Comparison of ENCODE assay signal across 29 cellular contexts in the genomic region with DNA sequence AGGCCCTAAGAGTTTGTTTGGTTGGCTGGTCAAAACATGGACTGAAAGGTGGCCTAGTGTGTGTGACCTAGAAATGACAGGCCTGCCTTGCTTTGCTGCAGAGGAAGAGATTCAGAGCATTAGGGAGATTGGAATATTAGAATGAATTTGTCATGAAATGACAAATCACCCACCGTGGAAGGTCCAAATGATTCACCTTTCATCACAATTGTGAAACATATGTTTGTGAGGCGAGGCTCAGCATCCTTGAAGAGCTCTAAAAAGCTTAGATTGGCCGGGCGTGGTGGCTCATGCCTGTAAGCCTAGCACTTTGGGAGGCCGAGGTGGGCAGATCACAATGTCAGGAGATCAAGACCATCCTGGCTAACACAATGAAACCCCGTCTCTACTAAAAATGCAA. TPM values are rescaled to one million over a fixed set of nuclear protein-coding genes. Genes with fewer than 3 reads are reported as not detected.
"Had no signal": no experiment of that assay in that cellular context is flagged by ENCODE, and none has a peak within 500 bp of the region (broad histone marks: within the 10 kb centered on the region; RNA-seq: fewer than 3 reads in every experiment).

No MANE protein-coding gene starts in this region.

- H3K9me3 Mint-ChIP-seq: natural killer cell treated with Interleukin-12 subunit alpha and Interleukin-12 subunit beta and Interleukin-15 and Interleukin-18, amount 100 ng/mL, for 72 hours had no signal

- H3K27ac Mint-ChIP-seq: endodermal cell; natural killer cell treated with Interleukin-12 subunit alpha and Interleukin-12 subunit beta and Interleukin-15 and Interleukin-18, amount 100 ng/mL, for 72 hours; neural progenitor cell had no signal

- H3K4me1 ChIP-seq: esophagus muscularis mucosa, left ventricle myocardium inferior, lower lobe of right lung, neural progenitor cell, right atrium auricular region, sigmoid colon, stomach had no signal

- H3K27me3 ChIP-seq: esophagus muscularis mucosa, hepatocyte, neural progenitor cell, ovary, right atrium auricular region, sigmoid colon had no signal

- DNase-seq: effector CD4-positive, alpha-beta T cell; endodermal cell; foreskin melanocyte; head of caudate nucleus; kidney; left cardiac atrium; left ventricle myocardium inferior; lower lobe of right lung; mesenchymal stem cell; midbrain; nucleus accumbens; ovary; sigmoid colon; stimulated activated CD4-positive, alpha-beta T cell treated with anti-CD3 and anti-CD28 coated beads, Interleukin-2, amount 100 ng/mL, for 24 hours; stimulated activated CD4-positive, alpha-beta T cell treated with anti-CD3 and anti-CD28 coated beads, Interleukin-4, amount 100 ng/mL, for 4 hours; stimulated activated naive CD4-positive, alpha-beta T cell; stomach; substantia nigra; trophoblast cell had no signal

- H3K4me1 Mint-ChIP-seq: endodermal cell, neural progenitor cell had no signal

- H3K27ac ChIP-seq: coronary artery, esophagus muscularis mucosa, hepatocyte, left ventricle myocardium inferior, lower lobe of right lung, neural progenitor cell, ovary, right atrium auricular region, sigmoid colon, skin epidermis, stomach had no signal

- H3K4me3 Mint-ChIP-seq: endodermal cell; natural killer cell treated with Interleukin-12 subunit alpha and Interleukin-12 subunit beta and Interleukin-15 and Interleukin-18, amount 100 ng/mL, for 72 hours; neural progenitor cell had no signal

- ATAC-seq: left cardiac atrium; lower lobe of right lung; natural killer cell treated with Interleukin-12 subunit alpha and Interleukin-12 subunit beta and Interleukin-15 and Interleukin-18, amount 100 ng/mL, for 72 hours had no signal

- H3K36me3 Mint-ChIP-seq: natural killer cell treated with Interleukin-12 subunit alpha and Interleukin-12 subunit beta and Interleukin-15 and Interleukin-18, amount 100 ng/mL, for 72 hours; neural progenitor cell had no signal

- H3K4me3 ChIP-seq: coronary artery, esophagus muscularis mucosa, hepatocyte, left ventricle myocardium inferior, lower lobe of right lung, neural progenitor cell, ovary, right atrium auricular region, sigmoid colon, skin epidermis, stomach had no signal

RNA-seq across cellular contexts. Expression of gene LCE1B, which starts 5.5 kb away (rescaled TPM):
- total RNA-seq: dermis microvascular lymphatic vessel endothelial cell; endodermal cell; endothelial cell of umbilical vein; esophagus muscularis mucosa; hepatocyte; kidney; left cardiac atrium; left ventricle myocardium inferior; lower lobe of right lung; natural killer cell treated with Interleukin-12 subunit alpha and Interleukin-12 subunit beta and Interleukin-15 and Interleukin-18, amount 100 ng/mL, for 72 hours; ovary; posterior vena cava; right atrium auricular region; sigmoid colon; stomach had no signal
- polyA plus RNA-seq: endothelial cell of umbilical vein, hepatocyte, ovary, sigmoid colon, stomach had no signal

RNA-seq across cellular contexts. Expression of gene LCE1A, which starts 10.0 kb away (rescaled TPM):
- total RNA-seq: dermis microvascular lymphatic vessel endothelial cell; endodermal cell; endothelial cell of umbilical vein; esophagus muscularis mucosa; hepatocyte; kidney; left cardiac atrium; left ventricle myocardium inferior; lower lobe of right lung; natural killer cell treated with Interleukin-12 subunit alpha and Interleukin-12 subunit beta and Interleukin-15 and Interleukin-18, amount 100 ng/mL, for 72 hours; ovary; posterior vena cava; right atrium auricular region; sigmoid colon; stomach had no signal
- polyA plus RNA-seq: endothelial cell of umbilical vein, hepatocyte, ovary, sigmoid colon, stomach had no signal

RNA-seq across cellular contexts. Expression of gene LCE1C, which starts 10.9 kb away (rescaled TPM):
- total RNA-seq: dermis microvascular lymphatic vessel endothelial cell; endodermal cell; endothelial cell of umbilical vein; esophagus muscularis mucosa; hepatocyte; kidney; left cardiac atrium; left ventricle myocardium inferior; lower lobe of right lung; natural killer cell treated with Interleukin-12 subunit alpha and Interleukin-12 subunit beta and Interleukin-15 and Interleukin-18, amount 100 ng/mL, for 72 hours; ovary; posterior vena cava; right atrium auricular region; sigmoid colon; stomach had no signal
- polyA plus RNA-seq: endothelial cell of umbilical vein, hepatocyte, ovary, sigmoid colon had no signal

RNA-seq across cellular contexts. Expression of gene LCE1D, which starts 20.8 kb away (rescaled TPM):
- total RNA-seq: dermis microvascular lymphatic vessel endothelial cell; endodermal cell; endothelial cell of umbilical vein; esophagus muscularis mucosa; hepatocyte; kidney; left cardiac atrium; left ventricle myocardium inferior; lower lobe of right lung; natural killer cell treated with Interleukin-12 subunit alpha and Interleukin-12 subunit beta and Interleukin-15 and Interleukin-18, amount 100 ng/mL, for 72 hours; ovary; posterior vena cava; right atrium auricular region; sigmoid colon; stomach had no signal
- polyA plus RNA-seq: endothelial cell of umbilical vein, hepatocyte, ovary, sigmoid colon, stomach had no signal

RNA-seq across cellular contexts. Expression of gene LCE6A, which starts 25.3 kb away (rescaled TPM):
- total RNA-seq: dermis microvascular lymphatic vessel endothelial cell; endodermal cell; endothelial cell of umbilical vein; esophagus muscularis mucosa; hepatocyte; kidney; left cardiac atrium; left ventricle myocardium inferior; lower lobe of right lung; natural killer cell treated with Interleukin-12 subunit alpha and Interleukin-12 subunit beta and Interleukin-15 and Interleukin-18, amount 100 ng/mL, for 72 hours; ovary; posterior vena cava; right atrium auricular region; sigmoid colon; stomach had no signal
- polyA plus RNA-seq: endothelial cell of umbilical vein, hepatocyte, ovary, stomach had no signal
